7 cellular contexts compared by ENCODE assay signal in genomic region chr7:18843979-18844378, GRCh38.
"Had no signal": no experiment of that assay in that cellular context is flagged by ENCODE, and none has a peak within 500 bp of the region (broad histone marks: within the 10 kb centered on the region; RNA-seq: fewer than 3 reads in every experiment).

No MANE protein-coding gene starts in this region.

- H2AFZ ChIP-seq: GM23248 had no signal

- DNase-seq: GM23248, GOT3, H9, HCEC 1CT, IMR-90 had no signal

- H3K4me3 ChIP-seq: GM23248, K562 had no signal

- H3K27ac ChIP-seq: GM23248 had no signal

- FAIRE-seq: HTR-8/SVneo, K562 had no signal

- H3K9me3 Mint-ChIP-seq: H9 had no signal

- H3K27ac Mint-ChIP-seq: H9 had no signal

- H3K4me3 Mint-ChIP-seq: H9 had no signal

- H3K9ac ChIP-seq: GM23248 had no signal
